In the genomic region with DNA sequence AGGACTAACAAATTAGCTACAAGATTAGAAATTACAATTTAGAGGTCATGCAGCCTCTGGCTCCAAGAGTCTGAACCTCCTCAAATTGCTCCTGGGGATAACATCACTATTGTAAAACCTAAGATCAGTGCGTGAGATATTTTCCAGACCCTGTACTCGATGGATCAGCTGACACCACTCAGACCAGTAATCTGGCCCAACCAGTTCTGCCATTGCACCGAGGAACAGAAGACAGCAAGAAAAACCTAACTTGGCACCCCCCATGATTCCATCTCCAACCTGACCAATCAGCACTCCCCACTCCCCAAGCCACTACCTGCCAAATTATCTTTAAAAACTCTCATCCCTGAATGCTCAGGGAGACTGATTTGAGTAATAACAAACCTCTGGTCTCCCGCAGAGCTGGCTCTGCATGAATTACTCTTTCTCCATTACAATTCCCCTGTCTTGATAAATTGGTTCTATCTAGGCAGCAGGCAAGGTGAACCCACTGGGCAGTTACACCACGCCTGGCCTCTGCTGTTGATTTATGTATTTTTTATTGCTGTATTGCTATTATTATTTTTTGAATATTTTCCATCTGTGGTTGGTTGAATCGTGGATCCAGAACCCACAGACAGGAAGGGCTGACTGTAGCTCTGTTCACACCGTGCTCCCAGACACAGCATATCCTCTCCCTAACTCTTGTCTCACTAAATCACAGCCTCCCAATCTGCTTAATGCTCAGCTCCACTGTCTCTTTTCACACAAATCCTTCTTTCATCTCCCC, we compare ENCODE assay signal across 20 cellular contexts. TPM values are rescaled to one million over a fixed set of nuclear protein-coding genes. Genes with fewer than 3 reads are reported as not detected.
DNase-seq lines count a peak whose midpoint lies in the region; ATAC-seq and TF ChIP-seq lines count a peak whose summit lies in the region.
"Had no signal": no experiment of that assay in that cellular context is flagged by ENCODE, and none has a peak within 500 bp of the region (broad histone marks: within the 10 kb centered on the region; RNA-seq: fewer than 3 reads in every experiment).

No MANE protein-coding gene starts in this region.

- CTCF ChIA-PET in IMR-90 (lab: Yijun Ruan, JAX), result interaction anchor here (1.0 kb wide), 1 partner anchor 254 kb away, joined by 4 read pairs; no protein-coding TSS in a partner anchor

- H3K9ac ChIP-seq in BLaER1 treated with 17β-estradiol and CSF1 and Interleukin-3, amounts not matched to agents 10 nM and 100 nM, result peak overlapping the region in 5 of 11 experiments; percentile 3 to 78 (median 39); a peak in 4 of 22 replicates
- H3K9ac ChIP-seq in IMR-90 (ENCODE audit: low read depth, low read length) (peak overlapping the region; percentile 49), mesenchymal stem cell (ENCODE audit: low read length) (peak overlapping the region; percentile 88)

- H3K9me1 ChIP-seq in IMR-90 (ENCODE audit: insufficient read depth, low read length), result peaks cover 12% of the 10 kb centered on the region

- H4K20me1 ChIP-seq in BLaER1 treated with 17β-estradiol and CSF1 and Interleukin-3, amounts not matched to agents 10 nM and 100 nM, result no peaks in the 10 kb centered on the region
- no peaks in the 10 kb centered on the region for H4K20me1 ChIP-seq in IMR-90 (ENCODE audit: insufficient read depth, low read length)

- H2BK120ac ChIP-seq in IMR-90 (ENCODE audit: low read depth, low read length) (peak overlapping the region; percentile 84), mesenchymal stem cell (ENCODE audit: low read depth, low read length) (no peak overlapping the region)

- H2BK15ac ChIP-seq in IMR-90 (ENCODE audit: low read depth, low read length) (peak overlapping the region; percentile 86), mesenchymal stem cell (ENCODE audit: low read depth, poor library complexity, severe bottlenecking) (no peak overlapping the region)

- peak overlapping the region; percentile 97 for H3K27ac Mint-ChIP-seq in chondrocyte (ENCODE audit: unreplicated experiment)
- H3K27ac Mint-ChIP-seq: activated naive CD4-positive, alpha-beta T cell treated with anti-CD3 and anti-CD28 coated beads, Interleukin-2, amount 10 ng/mL, durations not matched to agents 7 days and 5 days; natural killer cell had no signal

- TF ChIP-seq CTCF in IMR-90 (conservative IDR thresholded peaks at IDR 0.05; ENCODE audit: low read depth, low read length) (no peak), chondrocyte (IDR thresholded peaks at IDR 0.05) (no peak)

- peak overlapping the region in 1 of 2 experiments; percentile 61 for H2BK12ac ChIP-seq in mesenchymal stem cell (ENCODE audit: low read length in 2 of 2)

- peak overlapping the region; percentile 92 for H2BK5ac ChIP-seq in IMR-90 (ENCODE audit: low read depth, low read length, poor library complexity, severe bottlenecking)
- H2BK5ac ChIP-seq in mesenchymal stem cell (ENCODE audit: low read depth, low read length, poor library complexity, severe bottlenecking), result no peak overlapping the region

- POLR2A ChIA-PET in IMR-90 (lab: Charles Lee; ENCODE audit: unreplicated experiment), result interaction anchor here (0.8 kb wide), 1 partner anchor 242 kb away, joined by 5 read pairs; no protein-coding TSS in a partner anchor

- peak overlapping the region; percentile 80 to 92 for H4K8ac ChIP-seq in IMR-90 (ENCODE audit: low read depth in 2 of 2, low read length in 2 of 2)
- H4K8ac ChIP-seq in mesenchymal stem cell (ENCODE audit: low read length), result peak overlapping the region; percentile 66

- peak overlapping the region; percentile 58 for H4K5ac ChIP-seq in IMR-90 (ENCODE audit: low read depth, low read length)

- BruUV-seq in IMR-90 (replicated peaks; lab: Mats Ljungman, UMichigan), result no TSS peak

- H3K4me1 Mint-ChIP-seq in chondrocyte (ENCODE audit: low read depth), result peaks cover 35% of the 10 kb centered on the region

- in situ Hi-C loops in IMR-90 (cut with MboI; ENCODE audit: low sequenced_read_pairs), result no loop called here

- H3K4me3 Mint-ChIP-seq in chondrocyte (ENCODE audit: unreplicated experiment), result no peak overlapping the region
- H3K4me3 Mint-ChIP-seq: activated naive CD4-positive, alpha-beta T cell treated with anti-CD3 and anti-CD28 coated beads, Interleukin-2, amount 10 ng/mL, durations not matched to agents 7 days and 5 days; natural killer cell had no signal

- H2AFZ ChIP-seq in IMR-90 (replicated peaks; ENCODE audit: low read length, poor library complexity), result no peak overlapping the region
- no peak overlapping the region for H2AFZ ChIP-seq in mesenchymal stem cell (ENCODE audit: low read depth, low read length)

- DNase-seq in IMR-90, result no peak
- no peak for DNase-seq in chondrocyte (ENCODE audit: low spot score)
- DNase-seq in mesenchymal stem cell, result peak; percentile 17
- DNase-seq in DMS114 treated with DMSO at 0.1 percent for 48 hours (lab: John Stamatoyannopoulos, UW; ENCODE audit: unreplicated experiment), result no peak
- no peak for DNase-seq in stimulated activated CD8-positive, alpha-beta memory T cell treated with anti-CD3 and anti-CD28 coated beads, Interleukin-4, amount 100 ng/mL, for 48 hours
- no peak for DNase-seq in mucosa of gallbladder (ENCODE audit: low spot score)
- DNase-seq in activated effector memory CD4-positive, alpha-beta T cell treated with anti-CD3 and anti-CD28 coated beads, Interleukin-2, amount 50 U/mL, for 16 hours, result no peak
- DNase-seq: activated CD4-positive, alpha-beta T cell treated with anti-CD3 and anti-CD28 coated beads for 48 hours; activated naive CD4-positive, alpha-beta T cell treated with anti-CD3 and anti-CD28 coated beads, Interleukin-2, amount 10 ng/mL, durations not matched to agents 7 days and 5 days; Calu3; effector CD4-positive, alpha-beta T cell; MG63; natural killer cell; NCI-H1694; NCI-H526; stimulated activated CD4-positive, alpha-beta T cell treated with anti-CD3 and anti-CD28 coated beads, Interleukin-15, amount 100 ng/mL, for 24 hours had no signal

- H3K79me1 ChIP-seq in IMR-90 (ENCODE audit: low read depth in 1 of 2, low read length in 2 of 2), result peaks cover 39 to 55% of the 10 kb centered on the region in 2 experiments
- H3K79me1 ChIP-seq in mesenchymal stem cell (replicated peaks; ENCODE audit: low read length, poor library complexity, severe bottlenecking), result peaks cover 19% of the 10 kb centered on the region

- no peak overlapping the region; the same call in 1 of the 2 replicates for H3K56ac ChIP-seq in IMR-90 (ENCODE audit: extremely low read depth, insufficient read depth, low read length)

- no peak for TF ChIP-seq POLR2A in IMR-90 (IDR thresholded peaks at IDR 0.05; ENCODE audit: low read depth, low read length)

- no peak for ATAC-seq in IMR-90 (ENCODE audit: low read depth)
- ATAC-seq: natural killer cell had no signal

- peak overlapping the region; percentile 87 for H3K14ac ChIP-seq in IMR-90 (replicated peaks; ENCODE audit: low read depth, low read length)
- H3K14ac ChIP-seq in mesenchymal stem cell (ENCODE audit: low read length in 2 of 2), result no peak overlapping the region

- H3K9me3 ChIP-seq in BLaER1 treated with 17β-estradiol and CSF1 and Interleukin-3, amounts not matched to agents 10 nM and 100 nM (replicated peaks in 1 of 11), result no peaks in the 10 kb centered on the region
- H3K9me3 ChIP-seq in IMR-90 (ENCODE audit: control insufficient read depth, insufficient read depth, low read length), result no peaks in the 10 kb centered on the region
- no peaks in the 10 kb centered on the region for H3K9me3 ChIP-seq in mesenchymal stem cell (ENCODE audit: control insufficient read depth, low read length)
- H3K9me3 ChIP-seq: HAP-1, MG63 had no signal

- H3K4me2 ChIP-seq in BLaER1 treated with 17β-estradiol and CSF1 and Interleukin-3, amounts not matched to agents 10 nM and 100 nM, result peak overlapping the region; percentile 2 to 92 (median 85); a peak in 19 of 22 replicates
- peak overlapping the region; percentile 7; the same call in 1 of the 2 replicates for H3K4me2 ChIP-seq in IMR-90 (ENCODE audit: low read depth, low read length)
- no peak overlapping the region for H3K4me2 ChIP-seq in mesenchymal stem cell (ENCODE audit: low read length, poor library complexity, severe bottlenecking)

- 93% methylated on average over 3 of the region's 7 CpGs; no CpG with 5 or more reads in 1 of the 2 experiments for WGBS in IMR-90 (ENCODE audit: extremely low coverage in 2 of 2, insufficient read length in 1 of 2), 2 experiments
- 71% methylated on average over 6 of the region's 7 CpGs for WGBS in mesenchymal stem cell

- peak overlapping the region; percentile 80 for H3K23ac ChIP-seq in IMR-90 (ENCODE audit: low read depth, low read length)
- H3K23ac ChIP-seq in mesenchymal stem cell (ENCODE audit: low read length in 2 of 2), result no peak overlapping the region

- H3K4ac ChIP-seq in IMR-90 (ENCODE audit: low read depth, low read length) (peak overlapping the region; percentile 79), mesenchymal stem cell (ENCODE audit: low read depth in 1 of 2, low read length in 2 of 2) (peak overlapping the region in 1 of 2 experiments; percentile 12)

- intact Hi-C loops in IMR-90 (cut with micrococcal nuclease), result loop anchor here (1.0 to 10.0 kb wide), 3 partner anchors 11 to 1174 kb away; no protein-coding TSS in a partner anchor

- dilution Hi-C loops in IMR-90 (cut with HindIII; ENCODE audit: low sequenced_read_pairs, unreplicated experiment), result no loop called here

- H3K4me1 ChIP-seq in BLaER1 treated with 17β-estradiol and CSF1 and Interleukin-3, amounts not matched to agents 10 nM and 100 nM, result peaks cover 21 to 52% (median 44%) of the 10 kb centered on the region in 10 experiments; a peak in 19 of 20 replicates
- H3K4me1 ChIP-seq in IMR-90 (ENCODE audit: control insufficient read depth, insufficient read depth, low read length) (peaks cover 17% of the 10 kb centered on the region), mesenchymal stem cell (ENCODE audit: control insufficient read depth, insufficient read depth, low read depth, low read length) (peaks cover 7% of the 10 kb centered on the region)

- H3K36me3 Mint-ChIP-seq in chondrocyte (ENCODE audit: low read depth), result peaks cover 11% of the 10 kb centered on the region
- H3K36me3 Mint-ChIP-seq: natural killer cell had no signal

- H3K18ac ChIP-seq in IMR-90 (ENCODE audit: low read depth, low read length) (peak overlapping the region; percentile 58), mesenchymal stem cell (ENCODE audit: low read depth in 1 of 2, low read length in 2 of 2) (peak overlapping the region in 1 of 2 experiments; percentile 29)

- H2AK5ac ChIP-seq in IMR-90 (ENCODE audit: low read depth, low read length) (peak overlapping the region; percentile 92), mesenchymal stem cell (ENCODE audit: low read length, severe bottlenecking) (no peak overlapping the region)

- no peak for TF ChIP-seq RAD21 in IMR-90 (IDR thresholded peaks at IDR 0.05; ENCODE audit: low read length)

- H4K91ac ChIP-seq in IMR-90 (ENCODE audit: insufficient read depth, low read depth, low read length) (peak overlapping the region; percentile 67), mesenchymal stem cell (ENCODE audit: low read length) (no peak overlapping the region)

- H3K4me3 ChIP-seq in BLaER1 treated with 17β-estradiol and CSF1 and Interleukin-3, amounts not matched to agents 10 nM and 100 nM, result no peak overlapping the region
- no peak overlapping the region for H3K4me3 ChIP-seq in IMR-90 (ENCODE audit: insufficient read depth, low read depth, low read length)
- H3K4me3 ChIP-seq in mesenchymal stem cell (ENCODE audit: insufficient read depth in 1 of 2, low read depth in 1 of 2, low read length in 2 of 2), result no peak overlapping the region
- H3K4me3 ChIP-seq: HAP-1, MG63 had no signal

- H3K27me3 Mint-ChIP-seq in chondrocyte (ENCODE audit: low read depth), result no peaks in the 10 kb centered on the region
- H3K27me3 Mint-ChIP-seq: activated naive CD4-positive, alpha-beta T cell treated with anti-CD3 and anti-CD28 coated beads, Interleukin-2, amount 10 ng/mL, durations not matched to agents 7 days and 5 days had no signal

- no peak overlapping the region for H2AK9ac ChIP-seq in IMR-90 (replicated peaks; ENCODE audit: low read depth, low read length, poor library complexity)

- H3K36me3 ChIP-seq in BLaER1 treated with 17β-estradiol and CSF1 and Interleukin-3, amounts not matched to agents 10 nM and 100 nM, result peaks cover 20 to 49% (median 32%) of the 10 kb centered on the region in 11 experiments
- H3K36me3 ChIP-seq in IMR-90 (ENCODE audit: control insufficient read depth, insufficient read depth, low read length) (peaks cover 23% of the 10 kb centered on the region), mesenchymal stem cell (ENCODE audit: control insufficient read depth in 1 of 2, insufficient read depth in 2 of 2, low read depth in 1 of 2, low read length in 2 of 2) (peaks cover 17 to 46% of the 10 kb centered on the region in 2 experiments)

- no peaks in the 10 kb centered on the region for H3K9me3 Mint-ChIP-seq in chondrocyte (ENCODE audit: low read depth)
- H3K9me3 Mint-ChIP-seq: activated naive CD4-positive, alpha-beta T cell treated with anti-CD3 and anti-CD28 coated beads, Interleukin-2, amount 10 ng/mL, durations not matched to agents 7 days and 5 days; natural killer cell had no signal

- H3K27me3 ChIP-seq in BLaER1 treated with 17β-estradiol and CSF1 and Interleukin-3, amounts not matched to agents 10 nM and 100 nM, result no peaks in the 10 kb centered on the region
- H3K27me3 ChIP-seq in IMR-90 (ENCODE audit: control insufficient read depth, insufficient read depth, low read length) (no peaks in the 10 kb centered on the region), mesenchymal stem cell (ENCODE audit: control insufficient read depth in 1 of 2, insufficient read depth in 1 of 2, low read length in 2 of 2) (no peaks in the 10 kb centered on the region)
- H3K27me3 ChIP-seq: MG63 had no signal

- peak overlapping the region; percentile 89 for H2BK20ac ChIP-seq in IMR-90 (ENCODE audit: low read depth, low read length)

- H3K27ac ChIP-seq in BLaER1 treated with 17β-estradiol and CSF1 and Interleukin-3, amounts not matched to agents 10 nM and 100 nM, result peak overlapping the region in 10 of 11 experiments; percentile 55 to 94 (median 86); a peak in 18 of 22 replicates
- H3K27ac ChIP-seq in IMR-90 (ENCODE audit: insufficient read depth, low read length), result peak overlapping the region; percentile 70; the same call in 1 of the 2 replicates
- peak overlapping the region; percentile 35 for H3K27ac ChIP-seq in mesenchymal stem cell (ENCODE audit: low read length, poor library complexity, severe bottlenecking)

RNA-seq across cellular contexts. Expression of gene HEBP1, which starts 9.2 kb away (rescaled TPM):
- total RNA-seq in IMR-90 (2012; rRNA removed) (14.7 and 18.8 TPM in 2 replicates), chondrocyte (39.7 to 52.3 TPM (median 50.7 TPM) in 3 replicates), mucosa of gallbladder (90.2 TPM)
- 44.2 and 49.2 TPM in 2 replicates for polyA plus RNA-seq in IMR-90 (2012; rRNA removed)
- polyA plus RNA-seq in IMR-90 (2012; cell fraction: cytosol; rRNA removed), result 51.3 and 60.0 TPM in 2 replicates
- 16.0 and 25.4 TPM in 2 replicates for polyA plus RNA-seq in IMR-90 (2012; cell fraction: nucleus; rRNA removed; ENCODE audit: low replicate concordance)
- polyA plus RNA-seq in mesenchymal stem cell (2013, experiment 1 of 2), result 91.3 TPM
- polyA plus RNA-seq in mesenchymal stem cell (2013, experiment 2 of 2), result 90.4 TPM

RNA-seq across cellular contexts. Expression of gene GPRC5D, which starts 38.9 kb away (rescaled TPM):
- total RNA-seq in IMR-90 (2012; rRNA removed) (not detected in 2 replicates), chondrocyte (not detected in 3 replicates), mucosa of gallbladder (not detected)
- polyA plus RNA-seq in IMR-90 (2012; rRNA removed), result not detected in 2 replicates
- not detected in 2 replicates for polyA plus RNA-seq in IMR-90 (2012; cell fraction: cytosol; rRNA removed)
- not detected in 2 replicates for polyA plus RNA-seq in IMR-90 (2012; cell fraction: nucleus; rRNA removed; ENCODE audit: low replicate concordance)
- not detected for polyA plus RNA-seq in mesenchymal stem cell (2013, experiment 1 of 2)
- not detected for polyA plus RNA-seq in mesenchymal stem cell (2013, experiment 2 of 2)
- total RNA-seq: bronchial epithelial cell, Calu3, renal cortical epithelial cell had no signal

RNA-seq across cellular contexts. Expression of gene FAM234B, which starts 53.3 kb away (rescaled TPM):
- total RNA-seq in IMR-90 (2012; rRNA removed), result 6.7 and 8.6 TPM in 2 replicates
- polyA plus RNA-seq in IMR-90 (2012; rRNA removed), result 3.6 and 3.7 TPM in 2 replicates
- polyA plus RNA-seq in IMR-90 (2012; cell fraction: cytosol; rRNA removed), result 2.2 and 2.5 TPM in 2 replicates
- polyA plus RNA-seq in IMR-90 (2012; cell fraction: nucleus; rRNA removed; ENCODE audit: low replicate concordance), result 1.7 and 3.8 TPM in 2 replicates
- 3.4 to 5.0 TPM (median 3.8 TPM) in 3 replicates for total RNA-seq in chondrocyte
- 2.3 TPM for polyA plus RNA-seq in mesenchymal stem cell (2013, experiment 1 of 2)
- 2.5 TPM for polyA plus RNA-seq in mesenchymal stem cell (2013, experiment 2 of 2)
- total RNA-seq in mucosa of gallbladder, result 6.6 TPM

Comparison
In these comparisons a context has a peak if more than half of its experiments do, and no peak if none do; other contexts are left out.
1. H3K27ac ChIP-seq: peak in every context shown above with its lines; median percentile 86 in BLaER1 treated with 17β-estradiol and CSF1 and Interleukin-3, amounts not matched to agents 10 nM and 100 nM; 70 in IMR-90; 35 in mesenchymal stem cell.